Comparison of ENCODE assay signal across 1 cellular context in the genomic region with DNA sequence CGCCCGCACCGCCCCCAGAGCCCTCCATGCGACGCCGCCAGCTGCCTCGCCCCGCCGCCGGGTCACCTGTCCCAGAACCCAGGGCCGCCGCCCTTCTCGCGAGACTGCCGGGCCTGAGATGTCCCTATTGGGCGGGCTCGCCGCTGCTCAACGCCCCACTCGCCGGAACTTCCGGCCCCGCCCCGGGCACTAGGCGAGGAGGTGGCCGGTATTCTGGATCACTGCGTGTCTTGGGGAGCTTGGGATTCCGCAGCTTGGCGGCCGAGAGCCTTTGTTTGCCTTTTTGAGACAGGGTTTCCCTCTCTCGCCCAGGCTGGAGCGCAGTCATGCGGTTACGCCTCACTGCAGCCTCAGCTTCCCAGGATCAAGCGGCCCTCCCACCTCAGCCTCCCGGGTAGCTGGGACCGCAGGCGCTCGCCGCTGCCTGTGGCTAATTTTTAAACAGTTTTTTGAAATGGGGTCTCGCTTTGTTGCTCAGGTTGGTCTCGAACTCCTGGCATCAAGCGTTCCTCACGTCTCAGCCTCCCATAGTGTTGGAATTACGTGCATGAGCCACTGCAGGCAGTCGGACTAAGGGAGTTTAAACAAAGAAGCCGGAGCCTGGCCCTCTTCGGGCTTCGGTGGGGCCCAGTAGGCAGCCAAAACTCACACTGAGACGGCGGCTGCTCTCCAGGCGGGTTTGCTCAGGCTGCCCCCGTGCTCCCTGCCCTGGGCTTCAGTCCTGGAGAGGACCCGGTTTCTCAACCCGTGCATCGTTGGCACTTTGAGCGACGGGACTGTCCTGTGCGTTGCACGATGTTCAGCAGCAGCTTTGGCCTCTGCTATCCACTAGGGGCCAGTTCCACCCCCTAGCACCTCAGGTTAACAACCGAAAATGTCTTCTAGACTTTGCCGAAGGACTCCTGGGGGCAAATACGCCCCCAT.
A peak's percentile ranks its signal among the peaks of the same experiment; 100 is the strongest.
TF ChIP-seq lines count a peak whose summit lies in the region.

A gene (minus strand): TSS at position 43 of the 924 bp plus-strand sequence. CDS start 15 bp downstream, at position 28.

TF ChIP-seq in HepG2, 621 proteins besides CTCF, POLR2A, EP300 and RAD21 (continued from another document):
- TF ChIP-seq, protein P1, sequence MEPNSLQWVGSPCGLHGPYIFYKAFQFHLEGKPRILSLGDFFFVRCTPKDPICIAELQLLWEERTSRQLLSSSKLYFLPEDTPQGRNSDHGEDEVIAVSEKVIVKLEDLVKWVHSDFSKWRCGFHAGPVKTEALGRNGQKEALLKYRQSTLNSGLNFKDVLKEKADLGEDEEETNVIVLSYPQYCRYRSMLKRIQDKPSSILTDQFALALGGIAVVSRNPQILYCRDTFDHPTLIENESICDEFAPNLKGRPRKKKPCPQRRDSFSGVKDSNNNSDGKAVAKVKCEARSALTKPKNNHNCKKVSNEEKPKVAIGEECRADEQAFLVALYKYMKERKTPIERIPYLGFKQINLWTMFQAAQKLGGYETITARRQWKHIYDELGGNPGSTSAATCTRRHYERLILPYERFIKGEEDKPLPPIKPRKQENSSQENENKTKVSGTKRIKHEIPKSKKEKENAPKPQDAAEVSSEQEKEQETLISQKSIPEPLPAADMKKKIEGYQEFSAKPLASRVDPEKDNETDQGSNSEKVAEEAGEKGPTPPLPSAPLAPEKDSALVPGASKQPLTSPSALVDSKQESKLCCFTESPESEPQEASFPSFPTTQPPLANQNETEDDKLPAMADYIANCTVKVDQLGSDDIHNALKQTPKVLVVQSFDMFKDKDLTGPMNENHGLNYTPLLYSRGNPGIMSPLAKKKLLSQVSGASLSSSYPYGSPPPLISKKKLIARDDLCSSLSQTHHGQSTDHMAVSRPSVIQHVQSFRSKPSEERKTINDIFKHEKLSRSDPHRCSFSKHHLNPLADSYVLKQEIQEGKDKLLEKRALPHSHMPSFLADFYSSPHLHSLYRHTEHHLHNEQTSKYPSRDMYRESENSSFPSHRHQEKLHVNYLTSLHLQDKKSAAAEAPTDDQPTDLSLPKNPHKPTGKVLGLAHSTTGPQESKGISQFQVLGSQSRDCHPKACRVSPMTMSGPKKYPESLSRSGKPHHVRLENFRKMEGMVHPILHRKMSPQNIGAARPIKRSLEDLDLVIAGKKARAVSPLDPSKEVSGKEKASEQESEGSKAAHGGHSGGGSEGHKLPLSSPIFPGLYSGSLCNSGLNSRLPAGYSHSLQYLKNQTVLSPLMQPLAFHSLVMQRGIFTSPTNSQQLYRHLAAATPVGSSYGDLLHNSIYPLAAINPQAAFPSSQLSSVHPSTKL (CRISPR knock-in tag; IDR thresholded peaks at IDR 0.05), result peak; percentile 48
- TF ChIP-seq MED1 (CRISPR knock-in tag; IDR thresholded peaks at IDR 0.05), result peak; percentile 63; the same call in 1 of the 2 replicates
- no peak for TF ChIP-seq ADNP (CRISPR knock-in tag; IDR thresholded peaks at IDR 0.05)
- TF ChIP-seq ZNF747 (CRISPR knock-in tag; IDR thresholded peaks at IDR 0.05; ENCODE audit: borderline replicate concordance), result 0 out of 2 replicates have a peak, but pooled peaks have one; percentile 53
- TF ChIP-seq ZNF282 (IDR thresholded peaks at IDR 0.05; ENCODE audit: partially characterized antibody), result no peak
- TF ChIP-seq ELF3 (CRISPR knock-in tag; IDR thresholded peaks at IDR 0.05), result peak; percentile 59
- TF ChIP-seq NBN (conservative IDR thresholded peaks at IDR 0.05), result no peak
TF ChIP-seq in HepG2: peak in this region for 205.
